18 cellular contexts compared by ENCODE assay signal in the genomic region with DNA sequence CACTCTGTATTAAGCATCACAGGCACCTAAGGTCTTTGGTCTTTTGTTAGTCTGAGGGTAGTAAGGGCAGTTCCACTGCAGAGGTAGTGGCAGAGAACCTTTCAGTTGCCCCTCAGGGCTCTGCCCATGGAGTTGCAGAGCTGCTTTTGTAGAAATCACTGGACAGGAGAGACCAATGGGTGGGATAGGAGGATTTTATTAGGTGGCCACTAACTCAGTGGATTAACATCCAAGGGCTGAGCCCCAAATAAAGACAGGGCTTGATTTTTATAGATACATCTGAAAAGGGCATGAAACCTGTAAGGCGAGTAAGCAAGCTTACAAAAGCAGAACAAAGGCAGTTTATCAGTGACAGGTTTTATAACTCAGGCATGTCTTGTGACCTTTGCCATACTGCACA.
DNase-seq lines count a peak whose midpoint lies in the region; ATAC-seq and TF ChIP-seq lines count a peak whose summit lies in the region.
"Had no signal": no experiment of that assay in that cellular context is flagged by ENCODE, and none has a peak within 500 bp of the region (broad histone marks: within the 10 kb centered on the region; RNA-seq: fewer than 3 reads in every experiment).

No MANE protein-coding gene starts in this region.

- no peaks in the 10 kb centered on the region for H3K36me3 ChIP-seq in mesendoderm (ENCODE audit: control insufficient read depth, insufficient read depth, low read length)
- H3K36me3 ChIP-seq in MM.1S (replicated peaks; ENCODE audit: insufficient read depth, low read length): no peaks in the 10 kb centered on the region
- H3K36me3 ChIP-seq in gastrocnemius medialis: no peaks in the 10 kb centered on the region
- H3K36me3 ChIP-seq: BE2C had no signal

- H3K56ac ChIP-seq in mesendoderm (ENCODE audit: low read length): no peak overlapping the region

- no peak overlapping the region for H3K23ac ChIP-seq in mesendoderm (ENCODE audit: low read length)

- H3K4me1 ChIP-seq in mesendoderm (ENCODE audit: control insufficient read depth, low read depth, low read length) (no peaks in the 10 kb centered on the region), MM.1S (ENCODE audit: low read length) (no peaks in the 10 kb centered on the region), gastrocnemius medialis (no peaks in the 10 kb centered on the region)
- H3K4me1 ChIP-seq: BE2C had no signal

- no peaks in the 10 kb centered on the region for H3K79me1 ChIP-seq in mesendoderm (ENCODE audit: low read length)

- no peak overlapping the region for H2AK5ac ChIP-seq in mesendoderm (ENCODE audit: low read length)

- H3K27ac ChIP-seq in mesendoderm (ENCODE audit: low read depth, low read length): no peak overlapping the region
- no peak overlapping the region for H3K27ac ChIP-seq in MM.1S (ENCODE audit: low read length)
- no peak overlapping the region for H3K27ac ChIP-seq in gastrocnemius medialis

- no peak for TF ChIP-seq POLR2A in gastrocnemius medialis (IDR thresholded peaks at IDR 0.05)

- intact Hi-C loops in gastrocnemius medialis (cut with DNase I; ENCODE audit: low total_unique reads): no loop called here

- no peaks in the 10 kb centered on the region for H3F3A ChIP-seq in MM.1S (ENCODE audit: insufficient read depth, low read length)

- H3K4ac ChIP-seq in mesendoderm (ENCODE audit: low read depth, low read length): no peak overlapping the region

- H3K4me2 ChIP-seq in mesendoderm (ENCODE audit: low read length): no peak overlapping the region
- no peak overlapping the region for H3K4me2 ChIP-seq in MM.1S (ENCODE audit: low read depth, low read length)

- H3K9me3 ChIP-seq in MM.1S (replicated peaks; ENCODE audit: insufficient read depth, low read length) (no peaks in the 10 kb centered on the region), gastrocnemius medialis (no peaks in the 10 kb centered on the region)
- H3K9me3 ChIP-seq: BE2C had no signal

- H3K79me2 ChIP-seq in mesendoderm (ENCODE audit: control insufficient read depth, insufficient read depth, low read length) (no peaks in the 10 kb centered on the region), MM.1S (ENCODE audit: low read length) (no peaks in the 10 kb centered on the region)

- H2AFZ ChIP-seq in MM.1S (ENCODE audit: low read length): no peak overlapping the region

- DNase-seq in KBM-7: peak; percentile 15
- peak; percentile 3 for DNase-seq in NCI-H69 (lab: John Stamatoyannopoulos, UW)
- DNase-seq in amniotic epithelial cell (ENCODE audit: low read depth): peak; percentile 0
- DNase-seq in mesendoderm: peak; percentile 18
- DNase-seq in HuH-7 (ENCODE audit: low spot score): no peak
- DNase-seq in MM.1S: no peak
- no peak for DNase-seq in gastrocnemius medialis
- DNase-seq: ACHN; BE2C; C1 segment of cervical spinal cord; CD4-positive, CD25-positive, alpha-beta regulatory T cell; CD8-positive, alpha-beta memory T cell; COR-L47; DMS 273 treated with DMSO at 0.1 percent for 48 hours; DMS79 treated with DMSO at 0.1 percent for 48 hours; GOT3; H9 had no signal

- H3K9me2 ChIP-seq in MM.1S (replicated peaks; ENCODE audit: insufficient read depth, low read length): no peaks in the 10 kb centered on the region

- no peak overlapping the region for H3K18ac ChIP-seq in mesendoderm (ENCODE audit: low read length)

- no peaks in the 10 kb centered on the region for H4K20me1 ChIP-seq in MM.1S (ENCODE audit: insufficient read depth, low read length)

- no peak overlapping the region for H2BK15ac ChIP-seq in mesendoderm (replicated peaks; ENCODE audit: low read depth)

- no peak overlapping the region for H4K8ac ChIP-seq in mesendoderm (ENCODE audit: low read depth, low read length)

- in situ Hi-C loops in KBM-7 (cut with MboI; ENCODE audit: low pct_unique_long_range_greater_than_20kb, low sequenced_read_pairs): no loop called here
- in situ Hi-C loops in gastrocnemius medialis (cut with MboI; ENCODE audit: low sequenced_read_pairs in 4 of 4): no loop called here

- no peak for ATAC-seq in gastrocnemius medialis
- ATAC-seq: GM12878 had no signal

- H2BK5ac ChIP-seq in mesendoderm (ENCODE audit: low read length): no peak overlapping the region

- H3K27me3 ChIP-seq in mesendoderm (ENCODE audit: insufficient read depth, low read length, poor library complexity) (no peaks in the 10 kb centered on the region), MM.1S (replicated peaks; ENCODE audit: insufficient read depth, low read length) (no peaks in the 10 kb centered on the region), gastrocnemius medialis (no peaks in the 10 kb centered on the region)
- H3K27me3 ChIP-seq: BE2C had no signal

- TF ChIP-seq CTCF in MM.1S (IDR thresholded peaks at IDR 0.05; ENCODE audit: low read length) (no peak), gastrocnemius medialis (IDR thresholded peaks at IDR 0.05 in 4 of 5, conservative IDR thresholded peaks at IDR 0.05 in 1 of 5) (no peak)

- H3K4me3 ChIP-seq in mesendoderm (ENCODE audit: low read length): no peak overlapping the region
- H3K4me3 ChIP-seq in MM.1S (ENCODE audit: low read length): no peak overlapping the region
- no peak overlapping the region for H3K4me3 ChIP-seq in gastrocnemius medialis
- H3K4me3 ChIP-seq: GM12878 had no signal

- H4K5ac ChIP-seq in mesendoderm (ENCODE audit: low read length): no peak overlapping the region

- H3K9ac ChIP-seq in mesendoderm (ENCODE audit: low read length): no peak overlapping the region
- no peak overlapping the region for H3K9ac ChIP-seq in MM.1S (ENCODE audit: low read length)

- no peak overlapping the region for H2BK120ac ChIP-seq in mesendoderm (ENCODE audit: low read depth, low read length)

- no CpG with 5 or more reads among the region's 1 CpG for WGBS in mesendoderm (ENCODE audit: extremely low coverage, insufficient coverage, low lambda C conversion rate)

Comparison
In these comparisons a context has a peak if more than half of its experiments do, and no peak if none do; other contexts are left out.
1. DNase-seq: peak in KBM-7 (single experiment), NCI-H69 (single experiment), amniotic epithelial cell (single experiment) and mesendoderm (single experiment); none in HuH-7 (single experiment), MM.1S (single experiment) and gastrocnemius medialis (0 of 2).